In genomic region chr19:47296036-47296435, GRCh38 we compare ENCODE assay signal across 8 cellular contexts. TPM values are rescaled to one million over a fixed set of nuclear protein-coding genes. Genes with fewer than 3 reads are reported as not detected.
DNase-seq lines count a peak whose midpoint lies in the region; ATAC-seq and TF ChIP-seq lines count a peak whose summit lies in the region.

No MANE protein-coding gene starts in this region.

- no peak for TF ChIP-seq POLR2A in right lobe of liver (IDR thresholded peaks at IDR 0.05)

- H3K27ac Mint-ChIP-seq in CD14-positive monocyte = peak overlapping the region in 2 of 7 donors; percentile 57 to 84
- H3K27ac Mint-ChIP-seq in activated CD4-positive, alpha-beta T cell treated with anti-CD3 and anti-CD28 coated beads, Interleukin-2, amount 10 ng/mL, durations not matched to agents 7 days and 5 days = no peak overlapping the region

- peak; percentile 83 for DNase-seq in CD14-positive monocyte (ENCODE audit: low spot score)
- peak; percentile 50 to 92 for DNase-seq in NCI-H526 (lab: John Stamatoyannopoulos, UW)
- DNase-seq in activated CD4-positive, alpha-beta T cell treated with anti-CD3 and anti-CD28 coated beads, Interleukin-2, amount 10 ng/mL, durations not matched to agents 7 days and 5 days = peak; percentile 91
- no peak for DNase-seq in coronary artery (ENCODE audit: low spot score)
- DNase-seq in right lobe of liver = peak; percentile 60 to 82 (median 67)
- peak; percentile 46 to 91 (median 78) for DNase-seq in stimulated activated CD4-positive, alpha-beta T cell treated with anti-CD3 and anti-CD28 coated beads, TNF-alpha, amount 100 ng/mL, for 48 hours (ENCODE audit: low read depth in 3 of 3)

- intact Hi-C loops in CD14-positive monocyte (cut with micrococcal nuclease) = loop anchor here (1.0 to 5.0 kb wide), 4 partner anchors 36 to 131 kb away; partner anchors contain the start of genes C5AR2 (in 1 of the 2) and DHX34 (in 1 of the 2)
- intact Hi-C loops in right lobe of liver (cut with DNase I) = loop anchor here in 1 of 2 donors (5.0 kb wide), 1 partner anchor 96 kb away; no protein-coding TSS in a partner anchor

- H3K9me3 Mint-ChIP-seq in CD14-positive monocyte = peaks cover 0 to 3% (median 0%) of the 10 kb centered on the region in 7 donors
- H3K9me3 Mint-ChIP-seq in activated CD4-positive, alpha-beta T cell treated with anti-CD3 and anti-CD28 coated beads, Interleukin-2, amount 10 ng/mL, durations not matched to agents 7 days and 5 days = no peaks in the 10 kb centered on the region

- POLR2A ChIA-PET in activated CD4-positive, alpha-beta T cell treated with anti-CD3 and anti-CD28 coated beads, Interleukin-2, amount 10 ng/mL, durations not matched to agents 7 days and 5 days (lab: Charles Lee) = no interaction called here

- no peaks in the 10 kb centered on the region for H3K9me3 ChIP-seq in right lobe of liver

- H3K36me3 ChIP-seq in right lobe of liver = no peaks in the 10 kb centered on the region

- CTCF ChIA-PET in activated CD4-positive, alpha-beta T cell treated with anti-CD3 and anti-CD28 coated beads, Interleukin-2, amount 10 ng/mL, durations not matched to agents 7 days and 5 days (lab: Charles Lee) = interaction anchor here (0.8 to 2.2 kb wide), 4 partner anchors 15 to 132 kb away, joined by 3 to 6 read pairs (median 5); partner anchors contain the start of gene DHX34

- H3K4me3 ChIP-seq in coronary artery = no peak overlapping the region
- no peak overlapping the region for H3K4me3 ChIP-seq in right lobe of liver

- H3K27ac ChIP-seq in coronary artery = no peak overlapping the region
- no peak overlapping the region for H3K27ac ChIP-seq in right lobe of liver

- peaks cover 0 to 2% (median 0%) of the 10 kb centered on the region in 4 donors for H3K4me1 ChIP-seq in right lobe of liver

- no peaks in the 10 kb centered on the region for H3K27me3 ChIP-seq in right lobe of liver

- peaks cover 19% of the 10 kb centered on the region for H3K4me1 Mint-ChIP-seq in CD14-positive monocyte
- H3K4me1 Mint-ChIP-seq in activated CD4-positive, alpha-beta T cell treated with anti-CD3 and anti-CD28 coated beads, Interleukin-2, amount 10 ng/mL, durations not matched to agents 7 days and 5 days = peaks cover 11% of the 10 kb centered on the region

- H3K36me3 Mint-ChIP-seq in CD14-positive monocyte = no peaks in the 10 kb centered on the region
- peaks cover 1% of the 10 kb centered on the region for H3K36me3 Mint-ChIP-seq in activated CD4-positive, alpha-beta T cell treated with anti-CD3 and anti-CD28 coated beads, Interleukin-2, amount 10 ng/mL, durations not matched to agents 7 days and 5 days (ENCODE audit: low read depth)

- peak overlapping the region in 1 of 2 donors; percentile 37 for H3K4me3 Mint-ChIP-seq in CD14-positive monocyte
- H3K4me3 Mint-ChIP-seq in activated CD4-positive, alpha-beta T cell treated with anti-CD3 and anti-CD28 coated beads, Interleukin-2, amount 10 ng/mL, durations not matched to agents 7 days and 5 days = no peak overlapping the region

- peaks cover 6 to 19% (median 8%) of the 10 kb centered on the region in 3 donors for H3K27me3 Mint-ChIP-seq in CD14-positive monocyte (ENCODE audit: low read depth in 3 of 3)
- no peaks in the 10 kb centered on the region for H3K27me3 Mint-ChIP-seq in activated CD4-positive, alpha-beta T cell treated with anti-CD3 and anti-CD28 coated beads, Interleukin-2, amount 10 ng/mL, durations not matched to agents 7 days and 5 days

- 15% methylated on average over 9 of the region's 12 CpGs for WGBS in right lobe of liver (ENCODE audit: insufficient coverage, low coverage, low lambda C conversion rate, missing lambda C conversion rate)

- TF ChIP-seq CTCF in CD14-positive monocyte (IDR thresholded peaks at IDR 0.05) (peak; percentile 81), coronary artery (IDR thresholded peaks at IDR 0.05) (peak; percentile 67), right lobe of liver (IDR thresholded peaks at IDR 0.05) (peak; percentile 79 to 82 (median 81))

- ATAC-seq in HG02763 (IDR thresholded peaks at IDR 0.05; ENCODE audit: unreplicated experiment) (peak; percentile 50), right lobe of liver (peak; percentile 91 to 99 (median 93)), HG02884 (IDR thresholded peaks at IDR 0.05; ENCODE audit: unreplicated experiment) (no peak)

RNA-seq across cellular contexts. Expression of gene C5AR1, which starts 13.6 kb away (rescaled TPM):
- 100 to 1,000 TPM; 143 to 320 TPM for polyA plus RNA-seq in CD14-positive monocyte
- total RNA-seq in activated CD4-positive, alpha-beta T cell treated with anti-CD3 and anti-CD28 coated beads, Interleukin-2, amount 10 ng/mL, durations not matched to agents 7 days and 5 days = 1 to 10 TPM; 1.0 to 1.2 TPM
- 10 to 100 TPM in 1 of 6 experiments, 1 to 10 TPM in 5; 3.3 to 19.8 (median 5.9) TPM for total RNA-seq in right lobe of liver

RNA-seq across cellular contexts. Expression of gene INAFM1, which starts 21.4 kb away (rescaled TPM):
- polyA plus RNA-seq in CD14-positive monocyte = 1 to 10 TPM; 6.5 to 7.3 TPM
- total RNA-seq in activated CD4-positive, alpha-beta T cell treated with anti-CD3 and anti-CD28 coated beads, Interleukin-2, amount 10 ng/mL, durations not matched to agents 7 days and 5 days = 10 to 100 TPM; 12.8 to 14.9 TPM
- 1 to 10 TPM; 2.2 to 5.8 (median 4.4) TPM for total RNA-seq in right lobe of liver

RNA-seq across cellular contexts. Expression of gene C5AR2, which starts 35.9 kb away (rescaled TPM):
- polyA plus RNA-seq in CD14-positive monocyte = 1 to 10 TPM; 2.4 to 4.3 TPM
- under 1 TPM; 0.25 to 0.37 TPM for total RNA-seq in activated CD4-positive, alpha-beta T cell treated with anti-CD3 and anti-CD28 coated beads, Interleukin-2, amount 10 ng/mL, durations not matched to agents 7 days and 5 days
- total RNA-seq in right lobe of liver = 1 to 10 TPM; 1.1 to 6.6 (median 3.7) TPM

RNA-seq across cellular contexts. Expression of gene CCDC9, which starts 39.7 kb away (rescaled TPM):
- 1 to 10 TPM; 6.3 to 7.6 TPM for polyA plus RNA-seq in CD14-positive monocyte
- 10 to 100 TPM; 20.4 to 24.1 TPM for total RNA-seq in activated CD4-positive, alpha-beta T cell treated with anti-CD3 and anti-CD28 coated beads, Interleukin-2, amount 10 ng/mL, durations not matched to agents 7 days and 5 days
- total RNA-seq in right lobe of liver = 10 to 100 TPM in 2 of 6 experiments, 1 to 10 TPM in 4; 5.8 to 15.1 (median 9.1) TPM

RNA-seq across cellular contexts. Expression of gene DHX34, which starts 53.1 kb away (rescaled TPM):
- polyA plus RNA-seq in CD14-positive monocyte = 1 to 10 TPM; 3.4 to 3.8 TPM
- 10 to 100 TPM; 13.0 TPM for total RNA-seq in activated CD4-positive, alpha-beta T cell treated with anti-CD3 and anti-CD28 coated beads, Interleukin-2, amount 10 ng/mL, durations not matched to agents 7 days and 5 days
- total RNA-seq in right lobe of liver = 10 to 100 TPM in 1 of 6 experiments, 1 to 10 TPM in 5; 5.2 to 11.9 (median 8.7) TPM
